9 cellular contexts compared by ENCODE assay signal in the genomic region with DNA sequence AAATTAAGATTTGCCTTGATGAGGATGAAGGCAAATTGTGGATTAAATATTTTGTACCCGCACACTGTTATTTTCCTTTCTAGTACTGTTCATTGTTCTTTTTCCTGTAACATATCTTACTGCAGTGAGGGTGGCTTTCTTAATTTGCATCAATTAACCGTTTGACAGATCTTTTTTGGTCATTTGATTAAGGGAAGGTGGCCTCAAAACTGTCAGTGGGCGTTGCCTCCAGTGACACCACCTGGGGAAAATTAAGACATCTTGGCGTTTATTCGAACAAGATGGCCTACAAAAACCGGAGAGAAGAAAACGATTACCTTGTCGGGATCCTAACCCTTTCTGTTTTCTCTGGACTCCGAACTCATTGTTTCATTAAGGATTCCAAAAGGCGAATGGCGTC. TPM values are rescaled to one million over a fixed set of nuclear protein-coding genes. Genes with fewer than 3 reads are reported as not detected.
A peak's percentile ranks its signal among the peaks of the same experiment; 100 is the strongest.
DNase-seq lines count a peak whose midpoint lies in the region; ATAC-seq and TF ChIP-seq lines count a peak whose summit lies in the region.
"Had no signal": no experiment of that assay in that cellular context is flagged by ENCODE, and none has a peak within 500 bp of the region (broad histone marks: within the 10 kb centered on the region; RNA-seq: fewer than 3 reads in every experiment).

No MANE protein-coding gene starts in this region.

- TF ChIP-seq POLR2A in right lobe of liver (IDR thresholded peaks at IDR 0.05): no peak

- H3K27ac ChIP-seq in HL-60 (replicated peaks) (no peak overlapping the region), right lobe of liver (no peak overlapping the region)

- no peaks in the 10 kb centered on the region for H3K4me1 ChIP-seq in right lobe of liver

- H3K4me3 Mint-ChIP-seq in naive B cell: peak overlapping the region; percentile 85 to 99 (median 95)

- H3K4me1 Mint-ChIP-seq in naive B cell: peaks cover 56 to 76% (median 66%) of the 10 kb centered on the region in 3 donors

- no peak for ATAC-seq in naive B cell (ENCODE audit: low read depth in 2 of 2)
- ATAC-seq in right lobe of liver: no peak

- no peaks in the 10 kb centered on the region for H3K9me3 ChIP-seq in right lobe of liver

- no peaks in the 10 kb centered on the region for H3K27me3 ChIP-seq in HL-60 (ENCODE audit: insufficient read depth, poor library complexity, severe bottlenecking)
- H3K27me3 ChIP-seq in right lobe of liver: no peaks in the 10 kb centered on the region

- H3K36me3 Mint-ChIP-seq in naive B cell: peaks cover 0 to 7% of the 10 kb centered on the region in 2 donors

- H3K9me3 Mint-ChIP-seq in naive B cell: no peaks in the 10 kb centered on the region
- H3K9me3 Mint-ChIP-seq: activated T-helper 2 cell treated with anti-CD3 and anti-CD28 coated beads, Interferon-gamma antibody, Interleukin-2, Interleukin-4, amounts not matched to agents 10 μg/mL and 5 μg/mL and 100 μg/mL, durations not matched to agents 14 hours and 24 hours and 36 hours had no signal

- intact Hi-C loops in right lobe of liver (cut with DNase I): loop anchor here in 1 of 2 donors (10.0 kb wide), 1 partner anchor 1075 kb away; no protein-coding TSS in a partner anchor

- H3K36me3 ChIP-seq in right lobe of liver: no peaks in the 10 kb centered on the region

- WGBS in right lobe of liver (ENCODE audit: insufficient coverage, low coverage, low lambda C conversion rate, missing lambda C conversion rate): 63% methylated on average over 11 of the region's 11 CpGs

- H3K4me3 ChIP-seq in AG10803 (ENCODE audit: low read length): peak overlapping the region; percentile 95
- H3K4me3 ChIP-seq in HL-60 (replicated peaks; ENCODE audit: insufficient read depth, low read length): peak overlapping the region; percentile 67
- peak overlapping the region; percentile 86 to 92 for H3K4me3 ChIP-seq in cardiac fibroblast (replicated peaks in 1 of 2; ENCODE audit: low read depth in 2 of 2, low read length in 2 of 2)
- H3K4me3 ChIP-seq in right lobe of liver: peak overlapping the region in 1 of 3 donors; percentile 35

- TF ChIP-seq CTCF in AG10803 (conservative IDR thresholded peaks at IDR 0.05; ENCODE audit: low read length) (no peak), HL-60 (IDR thresholded peaks at IDR 0.05; ENCODE audit: insufficient read depth, low read length) (no peak), cardiac fibroblast (IDR thresholded peaks at IDR 0.05; ENCODE audit: low read depth, low read length) (no peak), right lobe of liver (IDR thresholded peaks at IDR 0.05) (no peak)

- peak overlapping the region in 4 of 6 donors; percentile 31 to 97 (median 78) for H3K27ac Mint-ChIP-seq in naive B cell
- H3K27ac Mint-ChIP-seq: activated T-helper 2 cell treated with anti-CD3 and anti-CD28 coated beads, Interferon-gamma antibody, Interleukin-2, Interleukin-4, amounts not matched to agents 10 μg/mL and 5 μg/mL and 100 μg/mL, durations not matched to agents 14 hours and 24 hours and 36 hours had no signal

- no peaks in the 10 kb centered on the region for H3K27me3 Mint-ChIP-seq in naive B cell

- DNase-seq in AG10803 (ENCODE audit: low read depth) (no peak), HL-60 (ENCODE audit: low read depth in 1 of 2, low spot score in 1 of 2) (no peak), cardiac fibroblast (ENCODE audit: low read depth in 2 of 2) (no peak), naive B cell (no peak), right lobe of liver (no peak), NCI-H510A treated with DMSO at 0.1 percent for 48 hours (lab: John Stamatoyannopoulos, UW) (no peak), AG08396 (ENCODE audit: low spot score) (no peak)
- no peak for DNase-seq in activated CD8-positive, alpha-beta memory T cell treated with anti-CD3 and anti-CD28 coated beads, Interleukin-2, amount 50 U/mL, for 4 hours

RNA-seq across cellular contexts. Expression of a gene that starts 2.0 kb away (rescaled TPM):
- polyA plus RNA-seq in naive B cell (ENCODE audit: low read depth in 6 of 6): 100 to 1,000 TPM in 2 of 6 donors, 10 to 100 TPM in 4; 64.4 to 149 (median 82.2) TPM
- 10 to 100 TPM in 1 of 6 experiments, 1 to 10 TPM in 5; 2.6 to 11.2 (median 4.7) TPM for total RNA-seq in right lobe of liver
